In genomic region chr18:74412106-74412880, GRCh38 we compare ENCODE assay signal across 16 cellular contexts. TPM values are rescaled to one million over a fixed set of nuclear protein-coding genes. Genes with fewer than 3 reads are reported as not detected.
DNase-seq lines count a peak whose midpoint lies in the region; ATAC-seq and TF ChIP-seq lines count a peak whose summit lies in the region.
"Had no signal": no experiment of that assay in that cellular context is flagged by ENCODE, and none has a peak within 500 bp of the region (broad histone marks: within the 10 kb centered on the region; RNA-seq: fewer than 3 reads in every experiment).

No MANE protein-coding gene starts in this region.

- H3F3A ChIP-seq in PC-3 (ENCODE audit: low read length, unreplicated experiment), result no peaks in the 10 kb centered on the region

- DNase-seq in HEK293T (ENCODE audit: extremely low spot score) (peak; percentile 11), NCI-H748 treated with DMSO at 0.1 percent for 48 hours (lab: John Stamatoyannopoulos, UW) (peak; percentile 16), foreskin melanocyte (peak; percentile 30), pons (ENCODE audit: low spot score) (peak; percentile 95), islet precursor cell (no peak), PC-3 (no peak)
- no peak for DNase-seq in stimulated activated effector memory CD8-positive, alpha-beta T cell treated with anti-CD3 and anti-CD28 coated beads, Interleukin-12 subunit alpha, Interleukin-12 subunit beta, amount 100 ng/mL, for 72 hours (ENCODE audit: low spot score in 2 of 2)
- DNase-seq: DND-41, NCI-H2081, SW 1271 had no signal

- H2AFZ ChIP-seq in PC-3 (ENCODE audit: low read length), result no peak overlapping the region
- H2AFZ ChIP-seq: parathyroid adenoma had no signal

- H3K79me2 ChIP-seq in PC-3 (ENCODE audit: low read length), result no peaks in the 10 kb centered on the region
- H3K79me2 ChIP-seq: parathyroid adenoma had no signal

- H3K4me3 ChIP-seq in PC-3 (ENCODE audit: low read length), result no peak overlapping the region
- H3K4me3 ChIP-seq: thoracic aorta had no signal

- peaks cover 96% of the 10 kb centered on the region for H3K27me3 ChIP-seq in PC-3 (ENCODE audit: low read length)

- H3K4me3 Mint-ChIP-seq in stimulated activated effector memory CD8-positive, alpha-beta T cell treated with anti-CD3 and anti-CD28 coated beads, Interleukin-12 subunit alpha, Interleukin-12 subunit beta, amount 100 ng/mL, for 72 hours, result no peak overlapping the region

- H3K9me3 Mint-ChIP-seq in stimulated activated effector memory CD8-positive, alpha-beta T cell treated with anti-CD3 and anti-CD28 coated beads, Interleukin-12 subunit alpha, Interleukin-12 subunit beta, amount 100 ng/mL, for 72 hours, result no peaks in the 10 kb centered on the region

- H3K36me3 Mint-ChIP-seq in stimulated activated effector memory CD8-positive, alpha-beta T cell treated with anti-CD3 and anti-CD28 coated beads, Interleukin-12 subunit alpha, Interleukin-12 subunit beta, amount 100 ng/mL, for 72 hours, result no peaks in the 10 kb centered on the region

- H3K36me3 ChIP-seq in PC-3 (ENCODE audit: low read depth, low read length), result no peaks in the 10 kb centered on the region
- H3K36me3 ChIP-seq: thoracic aorta had no signal

- TF ChIP-seq CTCF in PC-3 (conservative IDR thresholded peaks at IDR 0.05; ENCODE audit: low read depth, low read length), result no peak

- H3K9ac ChIP-seq in PC-3 (ENCODE audit: low read length), result no peak overlapping the region
- H3K9ac ChIP-seq: parathyroid adenoma had no signal

- H3K9me2 ChIP-seq in PC-3 (replicated peaks; ENCODE audit: low read length), result no peaks in the 10 kb centered on the region

- H3K4me2 ChIP-seq in PC-3 (ENCODE audit: low read length), result no peak overlapping the region

- no peaks in the 10 kb centered on the region for H3K9me3 ChIP-seq in PC-3 (ENCODE audit: low read length)
- H3K9me3 ChIP-seq: thoracic aorta had no signal

- H3K4me1 Mint-ChIP-seq in stimulated activated effector memory CD8-positive, alpha-beta T cell treated with anti-CD3 and anti-CD28 coated beads, Interleukin-12 subunit alpha, Interleukin-12 subunit beta, amount 100 ng/mL, for 72 hours, result peaks cover 24% of the 10 kb centered on the region

- no peak overlapping the region for H3K27ac Mint-ChIP-seq in stimulated activated effector memory CD8-positive, alpha-beta T cell treated with anti-CD3 and anti-CD28 coated beads, Interleukin-12 subunit alpha, Interleukin-12 subunit beta, amount 100 ng/mL, for 72 hours

- H4K20me1 ChIP-seq in PC-3 (ENCODE audit: low read length), result no peaks in the 10 kb centered on the region

- intact Hi-C loops in PC-3 (cut with micrococcal nuclease), result no loop called here

- POLR2A ChIA-PET in HEK293T (lab: Yijun Ruan, JAX) (interaction anchor here (0.6 kb wide), 1 partner anchor 8 kb away, joined by 3 read pairs; no protein-coding TSS in a partner anchor), PC-3 (lab: Charles Lee; ENCODE audit: unreplicated experiment) (no interaction called here)

- H3K4me1 ChIP-seq in PC-3 (ENCODE audit: insufficient read depth, low read length), result no peaks in the 10 kb centered on the region
- H3K4me1 ChIP-seq: parathyroid adenoma had no signal

- BruUV-seq in PC-3 (replicated peaks; lab: Mats Ljungman, UMichigan), result no TSS peak

- ATAC-seq in PC-3 (no peak), GM19455 (IDR thresholded peaks at IDR 0.05; ENCODE audit: unreplicated experiment) (no peak)
- ATAC-seq in stimulated activated effector memory CD8-positive, alpha-beta T cell treated with anti-CD3 and anti-CD28 coated beads, Interleukin-12 subunit alpha, Interleukin-12 subunit beta, amount 100 ng/mL, for 72 hours, result no peak

- no peak overlapping the region for H3K27ac ChIP-seq in PC-3 (ENCODE audit: low read length)
- H3K27ac ChIP-seq: parathyroid adenoma, thoracic aorta had no signal

- CTCF ChIA-PET in HEK293T (lab: Yijun Ruan, JAX) (no interaction called here), PC-3 (lab: Charles Lee) (no interaction called here)

TF ChIP-seq in HEK293T, 16 proteins besides CTCF, POLR2A, EP300 and RAD21:
- TF ChIP-seq FOXM1 (IDR thresholded peaks at IDR 0.05; ENCODE audit: borderline replicate concordance), result no peak
- peak; percentile 57 for TF ChIP-seq PKNOX1 (IDR thresholded peaks at IDR 0.05)

RNA-seq across cellular contexts. Expression of gene DIPK1C, which starts 44.8 kb away (rescaled TPM):
- not detected in 2 replicates for total RNA-seq in PC-3 (2014; rRNA removed)
- total RNA-seq: activated CD8-positive, alpha-beta memory T cell treated with anti-CD3 and anti-CD28 coated beads for 36 hours; bronchial epithelial cell; OCI-LY7; thoracic aorta had no signal

Comparison
In these comparisons a context has a peak if more than half of its experiments do, and no peak if none do; other contexts are left out.
1. DNase-seq: peak in HEK293T (single experiment), NCI-H748 treated with DMSO at 0.1 percent for 48 hours (single experiment), foreskin melanocyte (single experiment) and pons (single experiment); none in islet precursor cell (single experiment), PC-3 (single experiment) and stimulated activated effector memory CD8-positive, alpha-beta T cell treated with anti-CD3 and anti-CD28 coated beads, Interleukin-12 subunit alpha, Interleukin-12 subunit beta, amount 100 ng/mL, for 72 hours (0 of 2).